ENCODE assay signal across 23 cellular contexts in the genomic region with DNA sequence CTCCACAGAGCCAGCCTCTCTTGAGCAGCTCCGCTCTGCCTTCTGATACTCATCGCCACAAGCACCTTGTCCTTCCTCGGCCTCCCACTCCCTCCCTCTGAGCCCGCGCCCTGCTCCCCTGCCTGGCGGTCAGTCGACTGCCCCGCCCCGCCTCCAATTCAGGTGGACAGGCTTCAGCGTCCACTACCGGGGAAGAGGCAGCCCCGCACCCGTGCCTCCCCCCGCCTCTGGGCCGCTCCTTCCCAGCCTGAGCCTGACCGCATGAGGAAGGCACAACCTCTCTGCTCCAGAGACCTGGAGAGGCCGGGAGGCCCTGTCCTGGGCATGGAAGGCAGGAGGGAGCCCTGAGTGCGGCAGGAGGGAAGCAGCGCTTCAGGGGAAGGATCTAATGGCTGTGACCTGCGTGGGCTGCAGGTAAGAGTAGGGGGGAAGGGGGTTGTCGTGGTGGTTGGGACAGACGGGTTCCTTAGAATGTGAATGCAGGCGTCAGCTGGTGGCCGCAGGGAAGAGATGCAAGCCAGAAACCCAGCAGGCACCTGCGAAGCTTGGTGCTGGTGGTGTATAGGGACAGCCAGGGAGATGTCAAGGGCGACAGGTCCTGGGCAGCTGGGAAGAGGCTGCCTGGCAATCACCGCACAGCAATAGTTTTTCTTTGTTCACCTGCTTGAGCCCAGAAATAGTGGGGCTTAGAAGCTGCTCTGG. TPM values are rescaled to one million over a fixed set of nuclear protein-coding genes. Genes with fewer than 3 reads are reported as not detected.
A peak's percentile ranks its signal among the peaks of the same experiment; 100 is the strongest.
DNase-seq lines count a peak whose midpoint lies in the region; ATAC-seq and TF ChIP-seq lines count a peak whose summit lies in the region.
"Had no signal": no experiment of that assay in that cellular context is flagged by ENCODE, and none has a peak within 500 bp of the region (broad histone marks: within the 10 kb centered on the region; RNA-seq: fewer than 3 reads in every experiment).

No MANE protein-coding gene starts in this region.

- H3K9me3 Mint-ChIP-seq in brain (peaks cover 0 to 3% (median 0%) of the 10 kb centered on the region in 5 experiments), type B pancreatic cell (peaks cover 4% of the 10 kb centered on the region)
- H3K9me3 Mint-ChIP-seq: CD8-positive, alpha-beta T cell; stimulated activated naive CD8-positive, alpha-beta T cell treated with anti-CD3 and anti-CD28 coated beads, Interleukin-15, Interleukin-2, amounts not matched to agents 100 ng/mL and 50 ng/mL, for 24 hours had no signal

- DNase-seq in left cardiac atrium (peak; percentile 27), left ventricle myocardium superior (no peak), left kidney (ENCODE audit: low read depth, low spot score) (peak; percentile 67), type B pancreatic cell (ENCODE audit: extremely low spot score, unreplicated experiment) (no peak), NCI-H2081 (lab: John Stamatoyannopoulos, UW) (no peak)
- DNase-seq: activated naive CD4-positive, alpha-beta T cell; aorta; colonic mucosa; kidney glomerular epithelial cell; NCI-H2081 treated with DMSO at 0.1 percent for 48 hours; NCI-H526 treated with DMSO at 0.1 percent for 48 hours; SK-N-SH had no signal

- no peaks in the 10 kb centered on the region for H3K36me3 Mint-ChIP-seq in brain
- H3K36me3 Mint-ChIP-seq in type B pancreatic cell, result no peaks in the 10 kb centered on the region
- H3K36me3 Mint-ChIP-seq: CD8-positive, alpha-beta T cell had no signal

- intact Hi-C loops in left cardiac atrium (cut with DNase I) (no loop called here), left ventricle myocardium superior (cut with micrococcal nuclease) (no loop called here)

- H3K4me3 Mint-ChIP-seq in brain (peak overlapping the region in 3 of 5 experiments; percentile 35 to 67 (median 42)), type B pancreatic cell (peak overlapping the region; percentile 83)
- H3K4me3 Mint-ChIP-seq: CD8-positive, alpha-beta T cell; stimulated activated naive CD8-positive, alpha-beta T cell treated with anti-CD3 and anti-CD28 coated beads, Interleukin-15, Interleukin-2, amounts not matched to agents 100 ng/mL and 50 ng/mL, for 24 hours had no signal

- H3K27ac Mint-ChIP-seq in brain, result peak overlapping the region in 1 of 5 experiments; percentile 37
- peak overlapping the region; percentile 80 for H3K27ac Mint-ChIP-seq in type B pancreatic cell
- H3K27ac Mint-ChIP-seq: CD8-positive, alpha-beta T cell; stimulated activated naive CD8-positive, alpha-beta T cell treated with anti-CD3 and anti-CD28 coated beads, Interleukin-15, Interleukin-2, amounts not matched to agents 100 ng/mL and 50 ng/mL, for 24 hours had no signal

- peaks cover 68% of the 10 kb centered on the region for H3K27me3 Mint-ChIP-seq in brain
- H3K27me3 Mint-ChIP-seq in type B pancreatic cell, result peaks cover 58% of the 10 kb centered on the region

- ATAC-seq in left cardiac atrium, result peak in 1 of 2 donors; percentile 51
- ATAC-seq in left ventricle myocardium superior, result no peak
- ATAC-seq in GM18909 (IDR thresholded peaks at IDR 0.05; ENCODE audit: poor library complexity, unreplicated experiment), result no peak
- ATAC-seq in HG03095 (IDR thresholded peaks at IDR 0.05; ENCODE audit: unreplicated experiment), result no peak
- ATAC-seq: CD8-positive, alpha-beta T cell; gastroesophageal sphincter; Panc1 had no signal

- H3K4me1 Mint-ChIP-seq in brain, result peaks cover 34% of the 10 kb centered on the region
- H3K4me1 Mint-ChIP-seq in type B pancreatic cell (ENCODE audit: unreplicated experiment), result peaks cover 20% of the 10 kb centered on the region

- TF ChIP-seq CTCF in brain (conservative IDR thresholded peaks at IDR 0.05), result no peak
- no peak for TF ChIP-seq CTCF in type B pancreatic cell (conservative IDR thresholded peaks at IDR 0.05)

RNA-seq across cellular contexts. Expression of a gene that starts 3.0 kb away (rescaled TPM):
- total RNA-seq in left cardiac atrium (1 to 10 TPM in 1 of 2 donors, under 1 TPM in 1; 0.12 to 3.8 TPM), left ventricle myocardium superior (not detected), type B pancreatic cell (ENCODE audit: low replicate concordance) (9.4 and 34.7 TPM in 2 replicates)
- polyA plus RNA-seq in brain (ENCODE audit: insufficient read depth, low read depth, low replicate concordance), result 0.32 TPM
- total RNA-seq: A673; CD8-positive, alpha-beta T cell; epithelial cell of proximal tubule; G401; mucosa of gallbladder had no signal

RNA-seq across cellular contexts. Expression of a gene that starts 53.2 kb away (rescaled TPM):
- total RNA-seq in left cardiac atrium (10 to 100 TPM; 16.9 to 19.8 TPM), left ventricle myocardium superior (15.7 TPM), type B pancreatic cell (ENCODE audit: low replicate concordance) (28.3 and 58.2 TPM in 2 replicates)
- polyA plus RNA-seq in brain (ENCODE audit: insufficient read depth, low read depth, low replicate concordance), result 69.1 TPM

Comparison
In these comparisons a context has a peak if more than half of its experiments do, and no peak if none do; other contexts are left out.
1. DNase-seq: peak in left cardiac atrium (single experiment) and left kidney (single experiment); none in left ventricle myocardium superior (single experiment), type B pancreatic cell (single experiment) and NCI-H2081 (0 of 2).